Comparison of ENCODE assay signal across 17 cellular contexts in the genomic region with DNA sequence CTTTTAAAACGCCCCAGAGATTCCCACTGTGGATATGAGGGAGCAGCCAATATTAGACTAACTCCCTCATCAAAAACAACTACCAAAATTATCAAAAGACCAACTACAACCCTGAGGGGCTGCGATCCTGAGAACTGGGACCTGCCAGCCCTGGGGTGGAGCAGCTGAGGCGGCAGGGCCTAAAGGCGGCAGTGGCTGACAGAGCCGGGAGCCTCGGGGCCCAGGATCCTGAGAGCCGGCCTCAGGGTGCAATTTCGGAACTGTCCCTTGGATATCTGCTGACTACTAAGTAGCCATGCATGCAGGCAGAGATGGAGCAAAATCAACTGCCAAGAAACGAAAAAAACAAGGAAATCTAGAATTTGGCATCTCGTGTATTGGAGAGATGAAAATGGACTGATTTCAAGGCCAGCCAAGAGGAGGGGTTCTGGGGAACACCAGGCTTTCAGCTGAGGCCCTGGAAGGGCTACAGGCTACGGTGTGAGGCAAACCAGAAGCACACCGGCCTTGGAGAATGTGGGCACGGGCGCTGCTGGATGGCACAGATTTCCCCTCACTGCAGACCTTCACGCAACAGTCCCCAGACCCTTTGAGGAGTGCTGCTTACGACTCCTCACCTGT.
DNase-seq lines count a peak whose midpoint lies in the region; ATAC-seq and TF ChIP-seq lines count a peak whose summit lies in the region.
"Had no signal": no experiment of that assay in that cellular context is flagged by ENCODE, and none has a peak within 500 bp of the region (broad histone marks: within the 10 kb centered on the region; RNA-seq: fewer than 3 reads in every experiment).

No MANE protein-coding gene starts in this region.

- H3K27ac Mint-ChIP-seq in glutamatergic neuron (ENCODE audit: unreplicated experiment) (no peak overlapping the region), T-helper 17 cell (no peak overlapping the region)

- H3K9me3 Mint-ChIP-seq in glutamatergic neuron (ENCODE audit: unreplicated experiment), result peaks cover 5% of the 10 kb centered on the region

- no peak for TF ChIP-seq POLR2A in ovary (IDR thresholded peaks at IDR 0.05)

- H3K4me1 Mint-ChIP-seq in glutamatergic neuron (ENCODE audit: low read depth, unreplicated experiment), result peaks cover 2% of the 10 kb centered on the region
- H3K4me1 Mint-ChIP-seq in T-helper 17 cell, result peaks cover 13% of the 10 kb centered on the region

- no peak for TF ChIP-seq CTCF in right atrium auricular region (IDR thresholded peaks at IDR 0.05)
- TF ChIP-seq CTCF in glutamatergic neuron (IDR thresholded peaks at IDR 0.05; ENCODE audit: partially characterized antibody, unreplicated experiment), result no peak
- no peak for TF ChIP-seq CTCF in ovary (IDR thresholded peaks at IDR 0.05)

- H3K9me3 ChIP-seq in right atrium auricular region, result no peaks in the 10 kb centered on the region
- no peaks in the 10 kb centered on the region for H3K9me3 ChIP-seq in ovary
- H3K9me3 ChIP-seq in T-helper 17 cell (ENCODE audit: control insufficient read depth, low read length, poor library complexity, severe bottlenecking), result no peaks in the 10 kb centered on the region

- no peak for TF ChIP-seq EP300 in ovary (IDR thresholded peaks at IDR 0.05)

- H3K4me3 Mint-ChIP-seq in glutamatergic neuron (ENCODE audit: unreplicated experiment), result no peak overlapping the region
- no peak overlapping the region for H3K4me3 Mint-ChIP-seq in T-helper 17 cell

- H3K4me3 ChIP-seq in right atrium auricular region (no peak overlapping the region), ovary (no peak overlapping the region)
- H3K4me3 ChIP-seq: lung, smooth muscle cell had no signal

- 15 to 30% (median 27%) methylated on average over 16 of the region's 16 CpGs for WGBS in ovary, 3 donors

- DNase-seq in Right ventricle myocardium inferior (ENCODE audit: missing footprints) (peak; percentile 48), right atrium auricular region (ENCODE audit: low spot score) (no peak), glutamatergic neuron (peak; percentile 12), ovary (peak; percentile 58 to 68 (median 63)), NAMALWA (ENCODE audit: low spot score) (no peak), T-helper 17 cell (no peak), NCI-H82 treated with DMSO at 0.1 percent for 48 hours (lab: John Stamatoyannopoulos, UW; ENCODE audit: unreplicated experiment) (no peak)
- DNase-seq: activated naive CD4-positive, alpha-beta T cell; brain microvascular endothelial cell; COR-L47; NCI-H1417; NCI-H446 treated with DMSO at 0.1 percent for 48 hours; stimulated activated naive CD4-positive, alpha-beta T cell treated with Interleukin-2 at 50 U/mL for 16 hours had no signal

- intact Hi-C loops in Right ventricle myocardium inferior (cut with DNase I), result loop anchor here (5.0 kb wide), 1 partner anchor 42 kb away; no protein-coding TSS in a partner anchor
- intact Hi-C loops in ovary (cut with DNase I), result no loop called here

- H3K27me3 ChIP-seq in right atrium auricular region, result no peaks in the 10 kb centered on the region
- H3K27me3 ChIP-seq in ovary, result no peaks in the 10 kb centered on the region
- H3K27me3 ChIP-seq: brain microvascular endothelial cell had no signal

- H3K27me3 Mint-ChIP-seq in glutamatergic neuron (ENCODE audit: unreplicated experiment), result peaks cover 10% of the 10 kb centered on the region
- no peaks in the 10 kb centered on the region for H3K27me3 Mint-ChIP-seq in T-helper 17 cell

- H3K4me1 ChIP-seq in right atrium auricular region, result peaks cover 0 to 32% of the 10 kb centered on the region in 2 donors
- H3K4me1 ChIP-seq in ovary (ENCODE audit: insufficient read depth), result peaks cover 18% of the 10 kb centered on the region

- H3K36me3 ChIP-seq in right atrium auricular region, result peaks cover 9% of the 10 kb centered on the region
- no peaks in the 10 kb centered on the region for H3K36me3 ChIP-seq in ovary

- H3K27ac ChIP-seq in right atrium auricular region, result peak overlapping the region in 1 of 2 donors; percentile 23
- peak overlapping the region in 1 of 2 donors; percentile 65 for H3K27ac ChIP-seq in ovary
- H3K27ac ChIP-seq: brain microvascular endothelial cell, KMS-11 had no signal

- ATAC-seq in Right ventricle myocardium inferior (peak; percentile 11), HG03439 (IDR thresholded peaks at IDR 0.05; ENCODE audit: unreplicated experiment) (no peak), T-helper 17 cell (no peak)

- H3K36me3 Mint-ChIP-seq in glutamatergic neuron (ENCODE audit: unreplicated experiment) (peaks cover 5% of the 10 kb centered on the region), T-helper 17 cell (ENCODE audit: low read depth) (peaks cover 3% of the 10 kb centered on the region)

Comparison
In these comparisons a context has a peak if more than half of its experiments do, and no peak if none do; other contexts are left out.
1. DNase-seq: peak in Right ventricle myocardium inferior (single experiment), glutamatergic neuron (single experiment) and ovary (5 of 5); none in right atrium auricular region (single experiment), NAMALWA (single experiment), T-helper 17 cell (0 of 3) and NCI-H82 treated with DMSO at 0.1 percent for 48 hours (single experiment).